2 cellular contexts compared by ENCODE assay signal in genomic region chr11:69445131-69445470, GRCh38.
TF ChIP-seq lines count a peak whose summit lies in the region.

No MANE protein-coding gene starts in this region.

TF ChIP-seq in A549, 52 proteins besides CTCF, POLR2A, EP300 and RAD21:
- no peak for TF ChIP-seq EHF (CRISPR knock-in tag; IDR thresholded peaks at IDR 0.05)
- no peak for TF ChIP-seq ZFP36 (IDR thresholded peaks at IDR 0.05; ENCODE audit: borderline replicate concordance, partially characterized antibody)
- TF ChIP-seq HOXB13 (CRISPR knock-in tag; IDR thresholded peaks at IDR 0.05; ENCODE audit: low read depth): no peak
- TF ChIP-seq REST (IDR thresholded peaks at IDR 0.05): no peak
- TF ChIP-seq NFE2L2 (conservative IDR thresholded peaks at IDR 0.05; ENCODE audit: low read length): no peak
- no peak for TF ChIP-seq JUNB (IDR thresholded peaks at IDR 0.05)
- TF ChIP-seq TFCP2L1 (CRISPR knock-in tag; IDR thresholded peaks at IDR 0.05): no peak
- no peak for TF ChIP-seq FOXS1 (CRISPR knock-in tag; IDR thresholded peaks at IDR 0.05)

TF ChIP-seq in H1, 55 proteins besides CTCF, POLR2A, EP300 and RAD21:
- TF ChIP-seq EGR1 (IDR thresholded peaks at IDR 0.05; ENCODE audit: borderline replicate concordance, low read depth, low read length): no peak
- TF ChIP-seq, protein P1, sequence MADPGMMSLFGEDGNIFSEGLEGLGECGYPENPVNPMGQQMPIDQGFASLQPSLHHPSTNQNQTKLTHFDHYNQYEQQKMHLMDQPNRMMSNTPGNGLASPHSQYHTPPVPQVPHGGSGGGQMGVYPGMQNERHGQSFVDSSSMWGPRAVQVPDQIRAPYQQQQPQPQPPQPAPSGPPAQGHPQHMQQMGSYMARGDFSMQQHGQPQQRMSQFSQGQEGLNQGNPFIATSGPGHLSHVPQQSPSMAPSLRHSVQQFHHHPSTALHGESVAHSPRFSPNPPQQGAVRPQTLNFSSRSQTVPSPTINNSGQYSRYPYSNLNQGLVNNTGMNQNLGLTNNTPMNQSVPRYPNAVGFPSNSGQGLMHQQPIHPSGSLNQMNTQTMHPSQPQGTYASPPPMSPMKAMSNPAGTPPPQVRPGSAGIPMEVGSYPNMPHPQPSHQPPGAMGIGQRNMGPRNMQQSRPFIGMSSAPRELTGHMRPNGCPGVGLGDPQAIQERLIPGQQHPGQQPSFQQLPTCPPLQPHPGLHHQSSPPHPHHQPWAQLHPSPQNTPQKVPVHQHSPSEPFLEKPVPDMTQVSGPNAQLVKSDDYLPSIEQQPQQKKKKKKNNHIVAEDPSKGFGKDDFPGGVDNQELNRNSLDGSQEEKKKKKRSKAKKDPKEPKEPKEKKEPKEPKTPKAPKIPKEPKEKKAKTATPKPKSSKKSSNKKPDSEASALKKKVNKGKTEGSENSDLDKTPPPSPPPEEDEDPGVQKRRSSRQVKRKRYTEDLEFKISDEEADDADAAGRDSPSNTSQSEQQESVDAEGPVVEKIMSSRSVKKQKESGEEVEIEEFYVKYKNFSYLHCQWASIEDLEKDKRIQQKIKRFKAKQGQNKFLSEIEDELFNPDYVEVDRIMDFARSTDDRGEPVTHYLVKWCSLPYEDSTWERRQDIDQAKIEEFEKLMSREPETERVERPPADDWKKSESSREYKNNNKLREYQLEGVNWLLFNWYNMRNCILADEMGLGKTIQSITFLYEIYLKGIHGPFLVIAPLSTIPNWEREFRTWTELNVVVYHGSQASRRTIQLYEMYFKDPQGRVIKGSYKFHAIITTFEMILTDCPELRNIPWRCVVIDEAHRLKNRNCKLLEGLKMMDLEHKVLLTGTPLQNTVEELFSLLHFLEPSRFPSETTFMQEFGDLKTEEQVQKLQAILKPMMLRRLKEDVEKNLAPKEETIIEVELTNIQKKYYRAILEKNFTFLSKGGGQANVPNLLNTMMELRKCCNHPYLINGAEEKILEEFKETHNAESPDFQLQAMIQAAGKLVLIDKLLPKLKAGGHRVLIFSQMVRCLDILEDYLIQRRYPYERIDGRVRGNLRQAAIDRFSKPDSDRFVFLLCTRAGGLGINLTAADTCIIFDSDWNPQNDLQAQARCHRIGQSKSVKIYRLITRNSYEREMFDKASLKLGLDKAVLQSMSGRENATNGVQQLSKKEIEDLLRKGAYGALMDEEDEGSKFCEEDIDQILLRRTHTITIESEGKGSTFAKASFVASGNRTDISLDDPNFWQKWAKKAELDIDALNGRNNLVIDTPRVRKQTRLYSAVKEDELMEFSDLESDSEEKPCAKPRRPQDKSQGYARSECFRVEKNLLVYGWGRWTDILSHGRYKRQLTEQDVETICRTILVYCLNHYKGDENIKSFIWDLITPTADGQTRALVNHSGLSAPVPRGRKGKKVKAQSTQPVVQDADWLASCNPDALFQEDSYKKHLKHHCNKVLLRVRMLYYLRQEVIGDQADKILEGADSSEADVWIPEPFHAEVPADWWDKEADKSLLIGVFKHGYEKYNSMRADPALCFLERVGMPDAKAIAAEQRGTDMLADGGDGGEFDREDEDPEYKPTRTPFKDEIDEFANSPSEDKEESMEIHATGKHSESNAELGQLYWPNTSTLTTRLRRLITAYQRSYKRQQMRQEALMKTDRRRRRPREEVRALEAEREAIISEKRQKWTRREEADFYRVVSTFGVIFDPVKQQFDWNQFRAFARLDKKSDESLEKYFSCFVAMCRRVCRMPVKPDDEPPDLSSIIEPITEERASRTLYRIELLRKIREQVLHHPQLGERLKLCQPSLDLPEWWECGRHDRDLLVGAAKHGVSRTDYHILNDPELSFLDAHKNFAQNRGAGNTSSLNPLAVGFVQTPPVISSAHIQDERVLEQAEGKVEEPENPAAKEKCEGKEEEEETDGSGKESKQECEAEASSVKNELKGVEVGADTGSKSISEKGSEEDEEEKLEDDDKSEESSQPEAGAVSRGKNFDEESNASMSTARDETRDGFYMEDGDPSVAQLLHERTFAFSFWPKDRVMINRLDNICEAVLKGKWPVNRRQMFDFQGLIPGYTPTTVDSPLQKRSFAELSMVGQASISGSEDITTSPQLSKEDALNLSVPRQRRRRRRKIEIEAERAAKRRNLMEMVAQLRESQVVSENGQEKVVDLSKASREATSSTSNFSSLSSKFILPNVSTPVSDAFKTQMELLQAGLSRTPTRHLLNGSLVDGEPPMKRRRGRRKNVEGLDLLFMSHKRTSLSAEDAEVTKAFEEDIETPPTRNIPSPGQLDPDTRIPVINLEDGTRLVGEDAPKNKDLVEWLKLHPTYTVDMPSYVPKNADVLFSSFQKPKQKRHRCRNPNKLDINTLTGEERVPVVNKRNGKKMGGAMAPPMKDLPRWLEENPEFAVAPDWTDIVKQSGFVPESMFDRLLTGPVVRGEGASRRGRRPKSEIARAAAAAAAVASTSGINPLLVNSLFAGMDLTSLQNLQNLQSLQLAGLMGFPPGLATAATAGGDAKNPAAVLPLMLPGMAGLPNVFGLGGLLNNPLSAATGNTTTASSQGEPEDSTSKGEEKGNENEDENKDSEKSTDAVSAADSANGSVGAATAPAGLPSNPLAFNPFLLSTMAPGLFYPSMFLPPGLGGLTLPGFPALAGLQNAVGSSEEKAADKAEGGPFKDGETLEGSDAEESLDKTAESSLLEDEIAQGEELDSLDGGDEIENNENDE (IDR thresholded peaks at IDR 0.05; ENCODE audit: insufficient replicate concordance, low read length): no peak
- TF ChIP-seq NANOG (IDR thresholded peaks at IDR 0.05; ENCODE audit: insufficient read depth, low read depth, low read length, poor library complexity, severe bottlenecking): no peak
- TF ChIP-seq PHF8 (conservative IDR thresholded peaks at IDR 0.05; ENCODE audit: low read depth, low read length): no peak
- no peak for TF ChIP-seq CTBP2 (IDR thresholded peaks at IDR 0.05; ENCODE audit: borderline replicate concordance, insufficient read depth, insufficient read length, low read length)
